25 cellular contexts compared by ENCODE assay signal in the genomic region with DNA sequence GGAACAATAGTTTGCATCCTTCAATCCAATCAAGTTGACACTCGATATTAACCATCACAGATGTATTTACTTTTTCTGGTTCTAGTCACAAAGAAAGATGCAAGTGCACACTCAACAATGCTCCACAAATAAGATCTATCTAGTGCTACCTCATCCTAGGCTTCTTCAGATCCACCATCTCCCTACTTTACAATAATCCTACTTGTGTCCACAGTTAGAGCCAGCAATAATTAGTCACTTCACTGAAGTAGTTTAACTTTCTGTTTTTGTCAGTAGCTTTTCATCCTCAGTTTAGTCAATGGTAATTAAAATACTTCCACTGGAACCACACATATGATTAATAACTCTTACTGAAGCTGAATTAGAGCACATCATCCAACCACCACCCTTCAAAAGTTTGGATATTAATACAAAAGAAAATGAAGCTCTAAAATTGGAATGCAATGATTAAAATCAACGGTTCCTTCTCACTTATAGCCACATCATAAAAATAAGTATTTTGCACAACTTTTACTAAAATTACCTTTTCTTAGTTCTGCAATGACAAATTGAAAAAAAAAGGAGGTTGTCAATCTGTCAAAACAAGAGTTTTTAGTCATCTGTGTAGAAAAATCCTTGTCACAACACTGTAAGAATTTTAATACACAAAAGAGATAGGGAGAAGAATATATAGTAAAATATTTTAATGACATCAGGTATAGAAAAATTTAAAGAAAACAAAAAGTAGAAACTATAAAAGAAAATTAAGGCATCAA. TPM values are rescaled to one million over a fixed set of nuclear protein-coding genes. Genes with fewer than 3 reads are reported as not detected.
A peak's percentile ranks its signal among the peaks of the same experiment; 100 is the strongest.
DNase-seq lines count a peak whose midpoint lies in the region; ATAC-seq, FAIRE-seq and TF ChIP-seq lines count a peak whose summit lies in the region.
"Had no signal": no experiment of that assay in that cellular context is flagged by ENCODE, and none has a peak within 500 bp of the region (broad histone marks: within the 10 kb centered on the region; RNA-seq: fewer than 3 reads in every experiment).

No MANE protein-coding gene starts in this region.

- H3K9me3 Mint-ChIP-seq in activated T-cell treated with anti-CD3 and anti-CD28 coated beads, Interleukin-2, amount 50 U/mL, for 4 hours: no peaks in the 10 kb centered on the region
- no peaks in the 10 kb centered on the region for H3K9me3 Mint-ChIP-seq in stimulated activated effector memory CD8-positive, alpha-beta T cell treated with anti-CD3 and anti-CD28 coated beads, Interleukin-12 subunit alpha, Interleukin-12 subunit beta, amount 100 ng/mL, for 72 hours
- H3K9me3 Mint-ChIP-seq: GM23338 had no signal

- no peak overlapping the region for H3K27ac Mint-ChIP-seq in stimulated activated effector memory CD8-positive, alpha-beta T cell treated with anti-CD3 and anti-CD28 coated beads, Interleukin-12 subunit alpha, Interleukin-12 subunit beta, amount 100 ng/mL, for 72 hours
- H3K27ac Mint-ChIP-seq: CD14-positive monocyte, GM23338 had no signal

- no peak overlapping the region for H3K9ac ChIP-seq in OCI-LY3 (ENCODE audit: low read length)
- H3K9ac ChIP-seq: SK-N-SH had no signal

- peak overlapping the region; percentile 45 for H3K4me2 ChIP-seq in OCI-LY3 (ENCODE audit: low read length)
- H3K4me2 ChIP-seq: GM23338, SK-N-SH had no signal

- H4K20me1 ChIP-seq in OCI-LY3 (ENCODE audit: insufficient read depth, low read length): no peaks in the 10 kb centered on the region

- H3K4me1 Mint-ChIP-seq in activated T-cell treated with anti-CD3 and anti-CD28 coated beads, Interleukin-2, amount 50 U/mL, for 4 hours (ENCODE audit: low read depth): no peaks in the 10 kb centered on the region
- H3K4me1 Mint-ChIP-seq in stimulated activated effector memory CD8-positive, alpha-beta T cell treated with anti-CD3 and anti-CD28 coated beads, Interleukin-12 subunit alpha, Interleukin-12 subunit beta, amount 100 ng/mL, for 72 hours: peaks cover 6% of the 10 kb centered on the region
- H3K4me1 Mint-ChIP-seq: CD14-positive monocyte had no signal

- H3K36me3 ChIP-seq in OCI-LY3 (replicated peaks; ENCODE audit: low read depth, low read length): no peaks in the 10 kb centered on the region
- H3K36me3 ChIP-seq: HAP-1 had no signal

- H3K27ac ChIP-seq in OCI-LY3 (ENCODE audit: low read length): no peak overlapping the region

- peak; percentile 38 to 58 for ATAC-seq in activated T-cell treated with anti-CD3 and anti-CD28 coated beads, Interleukin-2, amount 50 U/mL, for 4 hours
- peak; percentile 82 for ATAC-seq in stimulated activated effector memory CD8-positive, alpha-beta T cell treated with anti-CD3 and anti-CD28 coated beads, Interleukin-12 subunit alpha, Interleukin-12 subunit beta, amount 100 ng/mL, for 72 hours
- ATAC-seq: GM23338, Panc1 had no signal

- H2AFZ ChIP-seq in OCI-LY3 (ENCODE audit: low read depth, low read length): no peak overlapping the region
- H2AFZ ChIP-seq: GM23338 had no signal

- FAIRE-seq in G401.6 (lab: Jason Lieb, UNC): peak; percentile 17
- FAIRE-seq: D721Med had no signal

- H3K4me1 ChIP-seq in OCI-LY3 (ENCODE audit: low read length): peaks cover 16% of the 10 kb centered on the region

- no peaks in the 10 kb centered on the region for H3K9me3 ChIP-seq in OCI-LY3 (ENCODE audit: insufficient read depth, low read length)
- H3K9me3 ChIP-seq: HAP-1, SK-N-SH had no signal

- no peak for TF ChIP-seq CTCF in OCI-LY3 (IDR thresholded peaks at IDR 0.05; ENCODE audit: low read depth, low read length)

- H3K79me2 ChIP-seq in OCI-LY3 (ENCODE audit: low read length): no peaks in the 10 kb centered on the region

- peaks cover 13% of the 10 kb centered on the region for H3K27me3 Mint-ChIP-seq in activated T-cell treated with anti-CD3 and anti-CD28 coated beads, Interleukin-2, amount 50 U/mL, for 4 hours (ENCODE audit: low read depth)

- no peaks in the 10 kb centered on the region for H3K36me3 Mint-ChIP-seq in activated T-cell treated with anti-CD3 and anti-CD28 coated beads, Interleukin-2, amount 50 U/mL, for 4 hours (ENCODE audit: insufficient read depth)
- no peaks in the 10 kb centered on the region for H3K36me3 Mint-ChIP-seq in stimulated activated effector memory CD8-positive, alpha-beta T cell treated with anti-CD3 and anti-CD28 coated beads, Interleukin-12 subunit alpha, Interleukin-12 subunit beta, amount 100 ng/mL, for 72 hours
- H3K36me3 Mint-ChIP-seq: CD14-positive monocyte had no signal

- H3K4me3 ChIP-seq in OCI-LY3 (ENCODE audit: low read length): peak overlapping the region; percentile 14; the same call in 1 of the 2 replicates
- H3K4me3 ChIP-seq: GM23338, HAP-1 had no signal

- DNase-seq in activated T-cell treated with anti-CD3 and anti-CD28 coated beads, Interleukin-2, amount 50 U/mL, for 4 hours: no peak
- DNase-seq in activated T-cell treated with anti-CD3 and anti-CD28 coated beads for 4 hours (no peak), middle frontal gyrus (ENCODE audit: extremely low spot score, low spot score) (no peak), NCI-H345 (lab: John Stamatoyannopoulos, UW) (no peak)
- no peak for DNase-seq in stimulated activated effector memory CD8-positive, alpha-beta T cell treated with anti-CD3 and anti-CD28 coated beads, Interleukin-12 subunit alpha, Interleukin-12 subunit beta, amount 100 ng/mL, for 72 hours (ENCODE audit: low spot score in 2 of 2)
- DNase-seq: DMS53; GF-D8; KBM-7; NCI-H1092; NCI-H1436; NCI-H187 treated with DMSO at 0.1 percent for 48 hours; NCI-H2107; NCI-H226; NCI-H524; NCI-H774; NK-92 treated with Interleukin-12 subunit alpha and Interleukin-12 subunit beta, amount 100 ng/mL, for 24 hours; SIG-M5; SK-N-SH had no signal

- peaks cover 41% of the 10 kb centered on the region for H3K27me3 ChIP-seq in OCI-LY3 (ENCODE audit: low read depth, low read length)

- no peak overlapping the region for H3K4me3 Mint-ChIP-seq in activated T-cell treated with anti-CD3 and anti-CD28 coated beads, Interleukin-2, amount 50 U/mL, for 4 hours
- no peak overlapping the region for H3K4me3 Mint-ChIP-seq in stimulated activated effector memory CD8-positive, alpha-beta T cell treated with anti-CD3 and anti-CD28 coated beads, Interleukin-12 subunit alpha, Interleukin-12 subunit beta, amount 100 ng/mL, for 72 hours
- H3K4me3 Mint-ChIP-seq: CD14-positive monocyte, GM23338 had no signal

RNA-seq across cellular contexts. Expression of a gene that starts 28.2 kb away (rescaled TPM):
- 10 to 100 TPM; 70.3 to 81.5 (median 79.7) TPM for total RNA-seq in activated T-cell treated with anti-CD3 and anti-CD28 coated beads, Interleukin-2, amount 50 U/mL, for 4 hours

RNA-seq across cellular contexts. Expression of a gene that starts 39.9 kb away (rescaled TPM):
- under 1 TPM; 0.13 to 0.16 (median 0.16) TPM for total RNA-seq in activated T-cell treated with anti-CD3 and anti-CD28 coated beads, Interleukin-2, amount 50 U/mL, for 4 hours
